ENCODE assay signal across 2 cellular contexts in the genomic region with DNA sequence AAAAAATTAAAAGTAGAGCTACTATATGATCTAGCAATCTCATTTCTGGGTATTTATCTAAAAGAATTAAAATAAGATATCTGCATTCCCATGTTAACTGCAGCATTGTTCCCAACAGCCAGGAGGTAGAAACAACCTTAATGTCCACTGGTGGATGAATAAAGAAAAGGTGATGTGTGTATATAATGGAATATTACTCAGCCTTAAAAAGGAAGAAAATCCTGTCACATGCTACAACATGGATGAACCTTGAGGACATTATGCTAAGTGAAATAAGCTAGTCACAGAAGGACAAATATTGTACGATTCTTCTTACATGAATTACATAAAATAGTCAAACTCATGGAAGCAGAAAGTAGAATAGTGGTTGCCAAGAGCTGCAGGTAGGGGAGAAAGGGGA.
TF ChIP-seq lines count a peak whose summit lies in the region.

No MANE protein-coding gene starts in this region.

TF ChIP-seq in HEK293, 187 proteins besides CTCF, POLR2A, EP300 and RAD21 (continued from another document):
- TF ChIP-seq, protein P1, sequence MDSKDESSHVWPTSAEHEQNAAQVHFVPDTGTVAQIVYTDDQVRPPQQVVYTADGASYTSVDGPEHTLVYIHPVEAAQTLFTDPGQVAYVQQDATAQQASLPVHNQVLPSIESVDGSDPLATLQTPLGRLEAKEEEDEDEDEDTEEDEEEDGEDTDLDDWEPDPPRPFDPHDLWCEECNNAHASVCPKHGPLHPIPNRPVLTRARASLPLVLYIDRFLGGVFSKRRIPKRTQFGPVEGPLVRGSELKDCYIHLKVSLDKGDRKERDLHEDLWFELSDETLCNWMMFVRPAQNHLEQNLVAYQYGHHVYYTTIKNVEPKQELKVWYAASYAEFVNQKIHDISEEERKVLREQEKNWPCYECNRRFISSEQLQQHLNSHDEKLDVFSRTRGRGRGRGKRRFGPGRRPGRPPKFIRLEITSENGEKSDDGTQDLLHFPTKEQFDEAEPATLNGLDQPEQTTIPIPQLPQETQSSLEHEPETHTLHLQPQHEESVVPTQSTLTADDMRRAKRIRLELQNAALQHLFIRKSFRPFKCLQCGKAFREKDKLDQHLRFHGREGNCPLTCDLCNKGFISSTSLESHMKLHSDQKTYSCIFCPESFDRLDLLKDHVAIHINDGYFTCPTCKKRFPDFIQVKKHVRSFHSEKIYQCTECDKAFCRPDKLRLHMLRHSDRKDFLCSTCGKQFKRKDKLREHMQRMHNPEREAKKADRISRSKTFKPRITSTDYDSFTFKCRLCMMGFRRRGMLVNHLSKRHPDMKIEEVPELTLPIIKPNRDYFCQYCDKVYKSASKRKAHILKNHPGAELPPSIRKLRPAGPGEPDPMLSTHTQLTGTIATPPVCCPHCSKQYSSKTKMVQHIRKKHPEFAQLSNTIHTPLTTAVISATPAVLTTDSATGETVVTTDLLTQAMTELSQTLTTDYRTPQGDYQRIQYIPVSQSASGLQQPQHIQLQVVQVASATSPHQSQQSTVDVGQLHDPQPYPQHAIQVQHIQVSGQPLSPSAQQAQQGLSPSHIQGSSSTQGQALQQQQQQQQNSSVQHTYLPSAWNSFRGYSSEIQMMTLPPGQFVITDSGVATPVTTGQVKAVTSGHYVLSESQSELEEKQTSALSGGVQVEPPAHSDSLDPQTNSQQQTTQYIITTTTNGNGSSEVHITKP (tag by site-specific recombination; IDR thresholded peaks at IDR 0.05) = no peak
TF ChIP-seq in HEK293: peak in this region for 1.

TF ChIP-seq in K562, 482 proteins besides CTCF, POLR2A, EP300 and RAD21 (continued from another document):
- TF ChIP-seq, protein P2, sequence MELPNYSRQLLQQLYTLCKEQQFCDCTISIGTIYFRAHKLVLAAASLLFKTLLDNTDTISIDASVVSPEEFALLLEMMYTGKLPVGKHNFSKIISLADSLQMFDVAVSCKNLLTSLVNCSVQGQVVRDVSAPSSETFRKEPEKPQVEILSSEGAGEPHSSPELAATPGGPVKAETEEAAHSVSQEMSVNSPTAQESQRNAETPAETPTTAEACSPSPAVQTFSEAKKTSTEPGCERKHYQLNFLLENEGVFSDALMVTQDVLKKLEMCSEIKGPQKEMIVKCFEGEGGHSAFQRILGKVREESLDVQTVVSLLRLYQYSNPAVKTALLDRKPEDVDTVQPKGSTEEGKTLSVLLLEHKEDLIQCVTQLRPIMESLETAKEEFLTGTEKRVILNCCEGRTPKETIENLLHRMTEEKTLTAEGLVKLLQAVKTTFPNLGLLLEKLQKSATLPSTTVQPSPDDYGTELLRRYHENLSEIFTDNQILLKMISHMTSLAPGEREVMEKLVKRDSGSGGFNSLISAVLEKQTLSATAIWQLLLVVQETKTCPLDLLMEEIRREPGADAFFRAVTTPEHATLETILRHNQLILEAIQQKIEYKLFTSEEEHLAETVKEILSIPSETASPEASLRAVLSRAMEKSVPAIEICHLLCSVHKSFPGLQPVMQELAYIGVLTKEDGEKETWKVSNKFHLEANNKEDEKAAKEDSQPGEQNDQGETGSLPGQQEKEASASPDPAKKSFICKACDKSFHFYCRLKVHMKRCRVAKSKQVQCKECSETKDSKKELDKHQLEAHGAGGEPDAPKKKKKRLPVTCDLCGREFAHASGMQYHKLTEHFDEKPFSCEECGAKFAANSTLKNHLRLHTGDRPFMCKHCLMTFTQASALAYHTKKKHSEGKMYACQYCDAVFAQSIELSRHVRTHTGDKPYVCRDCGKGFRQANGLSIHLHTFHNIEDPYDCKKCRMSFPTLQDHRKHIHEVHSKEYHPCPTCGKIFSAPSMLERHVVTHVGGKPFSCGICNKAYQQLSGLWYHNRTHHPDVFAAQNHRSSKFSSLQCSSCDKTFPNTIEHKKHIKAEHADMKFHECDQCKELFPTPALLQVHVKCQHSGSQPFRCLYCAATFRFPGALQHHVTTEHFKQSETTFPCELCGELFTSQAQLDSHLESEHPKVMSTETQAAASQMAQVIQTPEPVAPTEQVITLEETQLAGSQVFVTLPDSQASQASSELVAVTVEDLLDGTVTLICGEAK (IDR thresholded peaks at IDR 0.05) = no peak
- TF ChIP-seq, protein P2 (CRISPR knock-in tag; IDR thresholded peaks at IDR 0.05) = no peak
